ENCODE assay signal across 18 cellular contexts in the genomic region with DNA sequence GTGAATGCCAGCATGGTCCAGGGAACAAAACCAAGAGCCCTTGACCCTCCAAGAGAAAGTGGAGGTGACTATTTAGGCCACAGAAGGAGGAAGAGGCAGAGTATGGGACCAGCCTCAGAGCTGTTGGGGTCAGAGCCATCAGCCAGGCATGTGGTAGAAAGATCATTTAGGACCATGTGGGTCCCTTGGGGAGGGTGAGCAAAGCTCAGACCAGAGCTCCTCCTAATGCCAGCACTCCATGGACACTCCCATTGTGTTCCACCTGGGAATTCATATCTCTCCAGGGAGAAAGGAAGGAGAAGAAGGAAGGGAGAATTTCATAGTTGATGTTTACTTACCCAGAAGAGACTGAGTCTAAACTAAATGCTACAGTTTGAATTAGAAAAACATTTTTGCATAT.
DNase-seq lines count a peak whose midpoint lies in the region; ATAC-seq, FAIRE-seq and TF ChIP-seq lines count a peak whose summit lies in the region.
"Had no signal": no experiment of that assay in that cellular context is flagged by ENCODE, and none has a peak within 500 bp of the region (broad histone marks: within the 10 kb centered on the region; RNA-seq: fewer than 3 reads in every experiment).

No MANE protein-coding gene starts in this region.

- ATAC-seq in foreskin keratinocyte (peak; percentile 27), GM21723 (IDR thresholded peaks at IDR 0.05; ENCODE audit: unreplicated experiment) (no peak)
- no peak for ATAC-seq in activated CD8-positive, alpha-beta T cell treated with anti-CD3 and anti-CD28 coated beads for 36 hours
- ATAC-seq: K562 had no signal

- H3K36me3 Mint-ChIP-seq in MCF 10A (ENCODE audit: insufficient read depth, unreplicated experiment) = no peaks in the 10 kb centered on the region
- no peaks in the 10 kb centered on the region for H3K36me3 Mint-ChIP-seq in astrocyte (ENCODE audit: low read depth, unreplicated experiment)
- H3K36me3 Mint-ChIP-seq in activated CD8-positive, alpha-beta T cell treated with anti-CD3 and anti-CD28 coated beads for 36 hours (ENCODE audit: low read depth) = no peaks in the 10 kb centered on the region

- no peak overlapping the region for H3K9ac ChIP-seq in astrocyte (ENCODE audit: low read length)

- no peaks in the 10 kb centered on the region for H3K4me1 ChIP-seq in breast epithelium
- H3K4me1 ChIP-seq in astrocyte (ENCODE audit: insufficient read depth, low read length) = peaks cover 5% of the 10 kb centered on the region
- H3K4me1 ChIP-seq in foreskin keratinocyte = peaks cover 9% of the 10 kb centered on the region
- H3K4me1 ChIP-seq: Caco-2 had no signal

- DNase-seq in MCF 10A (ENCODE audit: unreplicated experiment) (no peak), breast epithelium (ENCODE audit: low spot score in 2 of 2) (no peak), astrocyte (ENCODE audit: low read depth) (no peak), foreskin keratinocyte (no peak), D341Med (ENCODE audit: low spot score) (no peak), SKM-1 (lab: John Stamatoyannopoulos, UW; ENCODE audit: unreplicated experiment) (no peak)
- DNase-seq in activated CD8-positive, alpha-beta T cell treated with anti-CD3 and anti-CD28 coated beads for 36 hours = no peak
- DNase-seq: 8988T, Caco-2, NCI-H1092 treated with DMSO at 0.1 percent for 48 hours, NCI-H187, NCI-H748 treated with DMSO at 0.1 percent for 48 hours, SIG-M5 had no signal

- H3K36me3 ChIP-seq in breast epithelium (no peaks in the 10 kb centered on the region), astrocyte (ENCODE audit: insufficient read depth, low read length) (no peaks in the 10 kb centered on the region)
- H3K36me3 ChIP-seq: MG63 had no signal

- CTCF ChIA-PET in MCF 10A (lab: Yijun Ruan, JAX) = interaction anchor here (0.6 to 2.6 kb wide), 5 partner anchors 22 to 604 kb away, joined by 4 to 19 read pairs (median 5); no protein-coding TSS in a partner anchor
- CTCF ChIA-PET in activated CD8-positive, alpha-beta T cell treated with anti-CD3 and anti-CD28 coated beads for 36 hours (lab: Charles Lee) = interaction anchor here (1.3 to 2.9 kb wide), 3 partner anchors 12 to 27 kb away, joined by 3 to 11 read pairs (median 3); no protein-coding TSS in a partner anchor

- H3K9me3 ChIP-seq in breast epithelium (peaks cover 0 to under 1% of the 10 kb centered on the region in 2 donors), astrocyte (ENCODE audit: insufficient read depth, low read depth, low read length) (no peaks in the 10 kb centered on the region)
- H3K9me3 ChIP-seq: MG63 had no signal

- TF ChIP-seq CTCF in MCF 10A (IDR thresholded peaks at IDR 0.05; ENCODE audit: unreplicated experiment) (no peak), breast epithelium (IDR thresholded peaks at IDR 0.05) (no peak), astrocyte (IDR thresholded peaks at IDR 0.05; ENCODE audit: insufficient read depth, low read depth, low read length) (no peak), foreskin keratinocyte (conservative IDR thresholded peaks at IDR 0.05) (no peak)
- TF ChIP-seq CTCF in activated CD8-positive, alpha-beta T cell treated with anti-CD3 and anti-CD28 coated beads for 36 hours (IDR thresholded peaks at IDR 0.05) = no peak

- H3K4me2 ChIP-seq in astrocyte (ENCODE audit: low read length) = peak overlapping the region; percentile 17

- intact Hi-C loops in MCF 10A (cut with micrococcal nuclease) = loop anchor here (5.0 kb wide), 2 partner anchors 92 to 107 kb away; partner anchors contain the start of gene DYNC1I2
- intact Hi-C loops in breast epithelium (cut with DNase I; ENCODE audit: low total_unique reads) = no loop called here
- intact Hi-C loops in activated CD8-positive, alpha-beta T cell treated with anti-CD3 and anti-CD28 coated beads for 36 hours (cut with micrococcal nuclease) = loop anchor here (5.0 to 10.0 kb wide), 2 partner anchors 509 to 1097 kb away; partner anchors contain the start of gene DLX2

- H3K27ac ChIP-seq in breast epithelium = no peak overlapping the region
- H3K27ac ChIP-seq in astrocyte (ENCODE audit: low read depth, low read length) = no peak overlapping the region
- no peak overlapping the region for H3K27ac ChIP-seq in foreskin keratinocyte
- H3K27ac ChIP-seq: HL-60 had no signal

- no TSS peak for BruUV-seq in MCF 10A (replicated peaks; lab: Mats Ljungman, UMichigan)

- H3K27me3 ChIP-seq in breast epithelium (no peaks in the 10 kb centered on the region), astrocyte (ENCODE audit: insufficient read depth, low read length) (peaks cover 4% of the 10 kb centered on the region), foreskin keratinocyte (peaks cover 3% of the 10 kb centered on the region)
- H3K27me3 ChIP-seq: MG63 had no signal

- H3K27ac Mint-ChIP-seq in MCF 10A (ENCODE audit: low read depth, unreplicated experiment) = peak overlapping the region; percentile 84
- no peak overlapping the region for H3K27ac Mint-ChIP-seq in astrocyte (ENCODE audit: unreplicated experiment)
- H3K27ac Mint-ChIP-seq in activated CD8-positive, alpha-beta T cell treated with anti-CD3 and anti-CD28 coated beads for 36 hours = no peak overlapping the region

- no peaks in the 10 kb centered on the region for H4K20me1 ChIP-seq in astrocyte (ENCODE audit: insufficient read depth, low read length)

- no peak for FAIRE-seq in astrocyte (lab: Jason Lieb, UNC)
- FAIRE-seq: GM12891 had no signal

- H3K9me3 Mint-ChIP-seq in MCF 10A (ENCODE audit: unreplicated experiment) (no peaks in the 10 kb centered on the region), astrocyte (ENCODE audit: unreplicated experiment) (peaks cover 7% of the 10 kb centered on the region)
- peaks cover 1% of the 10 kb centered on the region for H3K9me3 Mint-ChIP-seq in activated CD8-positive, alpha-beta T cell treated with anti-CD3 and anti-CD28 coated beads for 36 hours

- POLR2A ChIA-PET in MCF 10A (lab: Yijun Ruan, JAX) = interaction anchor here (0.7 to 2.1 kb wide), 9 partner anchors 8 to 1550 kb away, joined by 3 to 12 read pairs (median 3); partner anchors contain the start of gene DYNC1I2
- POLR2A ChIA-PET in activated CD8-positive, alpha-beta T cell treated with anti-CD3 and anti-CD28 coated beads for 36 hours (lab: Charles Lee) = no interaction called here

- H3K79me2 ChIP-seq in astrocyte (ENCODE audit: insufficient read depth, low read length) = no peaks in the 10 kb centered on the region

- no peak overlapping the region for H3K4me3 ChIP-seq in breast epithelium
- H3K4me3 ChIP-seq in astrocyte (ENCODE audit: insufficient read depth, low read depth, low read length) = no peak overlapping the region
- H3K4me3 ChIP-seq: K562, MG63 had no signal

- H2AFZ ChIP-seq in astrocyte (ENCODE audit: low read depth, low read length) = peak overlapping the region; percentile 3

- H3K4me1 Mint-ChIP-seq in MCF 10A (ENCODE audit: insufficient read depth, unreplicated experiment) = peaks cover 12% of the 10 kb centered on the region
- peaks cover 7% of the 10 kb centered on the region for H3K4me1 Mint-ChIP-seq in astrocyte (ENCODE audit: low read depth, unreplicated experiment)
- H3K4me1 Mint-ChIP-seq in activated CD8-positive, alpha-beta T cell treated with anti-CD3 and anti-CD28 coated beads for 36 hours (ENCODE audit: low read depth) = peaks cover 2% of the 10 kb centered on the region

- no peaks in the 10 kb centered on the region for H3K27me3 Mint-ChIP-seq in MCF 10A (ENCODE audit: insufficient read depth, unreplicated experiment)
- peaks cover 8% of the 10 kb centered on the region for H3K27me3 Mint-ChIP-seq in astrocyte (ENCODE audit: low read depth, unreplicated experiment)
- peaks cover 2% of the 10 kb centered on the region for H3K27me3 Mint-ChIP-seq in activated CD8-positive, alpha-beta T cell treated with anti-CD3 and anti-CD28 coated beads for 36 hours

- TF ChIP-seq POLR2A in breast epithelium (IDR thresholded peaks at IDR 0.05) = no peak

- H3K4me3 Mint-ChIP-seq in MCF 10A (ENCODE audit: unreplicated experiment) = no peak overlapping the region
- H3K4me3 Mint-ChIP-seq in astrocyte (ENCODE audit: unreplicated experiment) = no peak overlapping the region
- no peak overlapping the region for H3K4me3 Mint-ChIP-seq in activated CD8-positive, alpha-beta T cell treated with anti-CD3 and anti-CD28 coated beads for 36 hours
